Comparison of ENCODE assay signal across 25 cellular contexts in the genomic region with DNA sequence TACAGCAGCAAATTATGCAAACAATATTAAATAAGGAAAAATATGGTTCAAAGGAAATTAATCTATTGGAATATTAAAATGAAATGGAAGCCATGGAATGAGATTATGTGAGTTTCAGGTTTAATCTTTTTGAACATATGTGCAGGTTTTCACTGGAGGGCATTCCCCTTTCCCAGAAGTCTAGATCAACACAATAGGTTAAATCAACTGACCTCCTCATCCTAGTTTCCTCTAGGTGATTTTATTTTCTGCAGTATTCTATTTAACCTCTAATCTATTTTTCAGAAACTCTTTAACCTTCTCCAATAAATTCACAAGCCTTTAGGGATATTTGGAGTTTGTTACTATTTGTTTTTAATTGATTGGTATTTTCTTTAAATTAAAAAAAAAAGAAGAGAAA.
"Had no signal": no experiment of that assay in that cellular context is flagged by ENCODE, and none has a peak within 500 bp of the region (broad histone marks: within the 10 kb centered on the region; RNA-seq: fewer than 3 reads in every experiment).

No MANE protein-coding gene starts in this region.

- H3K27me3 ChIP-seq: neural progenitor cell, neutrophil, sigmoid colon, spleen, thyroid gland, transverse colon, upper lobe of left lung, vagina had no signal

- H3K4me3 ChIP-seq: left ventricle myocardium inferior, lung, neural progenitor cell, sigmoid colon, spleen, thyroid gland, transverse colon, upper lobe of left lung, vagina had no signal

- H3K36me3 ChIP-seq: left ventricle myocardium inferior, neural progenitor cell, neutrophil, sigmoid colon, spleen, thyroid gland, transverse colon, upper lobe of left lung, vagina had no signal

- H3K9me3 Mint-ChIP-seq: naive B cell; stimulated activated naive CD8-positive, alpha-beta T cell treated with anti-CD3 and anti-CD28 coated beads, Interleukin-15, Interleukin-2, amounts not matched to agents 100 ng/mL and 50 ng/mL, for 24 hours had no signal

- H3K36me3 Mint-ChIP-seq: mesothelial cell of epicardium; naive B cell; natural killer cell; neural progenitor cell; stimulated activated effector memory CD8-positive, alpha-beta T cell treated with anti-CD3 and anti-CD28 coated beads, Interleukin-12 subunit alpha, Interleukin-12 subunit beta, amount 100 ng/mL, for 72 hours had no signal

- H3K4me1 Mint-ChIP-seq: mesothelial cell of epicardium; naive B cell; natural killer cell; nephron progenitor cell; neural progenitor cell; stimulated activated effector memory CD8-positive, alpha-beta T cell treated with anti-CD3 and anti-CD28 coated beads, Interleukin-12 subunit alpha, Interleukin-12 subunit beta, amount 100 ng/mL, for 72 hours had no signal

- H3K4me1 ChIP-seq: left ventricle myocardium inferior, neural progenitor cell, sigmoid colon, spleen, thyroid gland, transverse colon, upper lobe of left lung, vagina had no signal

- H3K9ac ChIP-seq: neural progenitor cell had no signal

- H3K4me3 Mint-ChIP-seq: mesothelial cell of epicardium; naive B cell; natural killer cell; nephron progenitor cell; neural progenitor cell; stimulated activated effector memory CD8-positive, alpha-beta T cell treated with anti-CD3 and anti-CD28 coated beads, Interleukin-12 subunit alpha, Interleukin-12 subunit beta, amount 100 ng/mL, for 72 hours; stimulated activated naive CD8-positive, alpha-beta T cell treated with anti-CD3 and anti-CD28 coated beads, Interleukin-15, Interleukin-2, amounts not matched to agents 100 ng/mL and 50 ng/mL, for 24 hours had no signal

- H3K4me2 ChIP-seq: neural progenitor cell had no signal

- ATAC-seq: natural killer cell; right cardiac atrium; stimulated activated effector memory CD8-positive, alpha-beta T cell treated with anti-CD3 and anti-CD28 coated beads, Interleukin-12 subunit alpha, Interleukin-12 subunit beta, amount 100 ng/mL, for 72 hours had no signal

- DNase-seq: islet precursor cell; left ventricle myocardium inferior; mesendoderm; naive B cell; natural killer cell; nephron progenitor cell; occipital lobe; retina; right cardiac atrium; sigmoid colon; small intestine; spleen; stimulated activated CD4-positive, alpha-beta T cell treated with anti-CD3 and anti-CD28 coated beads, Interleukin-4, amount 100 ng/mL, for 24 hours; stimulated activated naive CD4-positive, alpha-beta T cell; thyroid gland; transverse colon; upper lobe of left lung had no signal

- H3K9me3 ChIP-seq: neutrophil, sigmoid colon, thyroid gland, transverse colon, upper lobe of left lung, vagina had no signal

- H3K27ac Mint-ChIP-seq: mesothelial cell of epicardium; naive B cell; natural killer cell; nephron progenitor cell; neural progenitor cell; progenitor cell of endocrine pancreas; stimulated activated effector memory CD8-positive, alpha-beta T cell treated with anti-CD3 and anti-CD28 coated beads, Interleukin-12 subunit alpha, Interleukin-12 subunit beta, amount 100 ng/mL, for 72 hours; stimulated activated naive CD8-positive, alpha-beta T cell treated with anti-CD3 and anti-CD28 coated beads, Interleukin-15, Interleukin-2, amounts not matched to agents 100 ng/mL and 50 ng/mL, for 24 hours had no signal

- H3K27ac ChIP-seq: left ventricle myocardium inferior, neural progenitor cell, neutrophil, sigmoid colon, spleen, thyroid gland, transverse colon, upper lobe of left lung, vagina had no signal

- H2AFZ ChIP-seq: neural progenitor cell had no signal

- H3K27me3 Mint-ChIP-seq: naive B cell; progenitor cell of endocrine pancreas; stimulated activated naive CD8-positive, alpha-beta T cell treated with anti-CD3 and anti-CD28 coated beads, Interleukin-15, Interleukin-2, amounts not matched to agents 100 ng/mL and 50 ng/mL, for 24 hours had no signal
